In the genomic region with DNA sequence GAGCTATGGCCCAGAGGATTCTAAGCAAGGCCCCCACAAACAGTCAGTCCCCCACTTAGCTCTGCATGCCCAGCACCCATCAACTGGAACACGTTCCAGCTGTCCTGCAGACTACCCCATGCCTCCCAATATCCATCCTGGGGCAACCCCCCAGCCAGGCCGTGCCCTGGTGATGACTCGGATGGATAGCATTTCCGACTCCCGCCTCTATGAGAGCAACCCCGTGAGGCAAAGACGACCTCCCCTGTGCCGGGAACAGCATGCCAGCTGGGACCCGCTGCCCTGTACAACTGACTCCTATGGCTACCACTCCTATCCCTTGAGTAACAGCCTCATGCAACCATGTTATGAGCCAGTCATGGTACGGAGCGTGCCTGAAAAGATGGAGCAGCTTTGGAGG, we compare ENCODE assay signal across 27 cellular contexts.
"Had no signal": no experiment of that assay in that cellular context is flagged by ENCODE, and none has a peak within 500 bp of the region (broad histone marks: within the 10 kb centered on the region; RNA-seq: fewer than 3 reads in every experiment).

No MANE protein-coding gene starts in this region.

- ATAC-seq: activated naive CD4-positive, alpha-beta T cell treated with anti-CD3 and anti-CD28 coated beads, Interleukin-2, amount 50 U/mL, for 72 hours; activated naive CD8-positive, alpha-beta T cell treated with anti-CD3 and anti-CD28 coated beads, Interleukin-2, amount 50 U/mL, for 24 hours; activated T-cell treated with anti-CD3 and anti-CD28 coated beads, Interleukin-2, amount 50 U/mL, for 4 hours; body of pancreas; Right ventricle myocardium inferior; T-cell had no signal

- DNase-seq: activated B cell treated with CpG ODN at 0.5 μM for 24 hours; activated CD4-positive, alpha-beta T cell treated with anti-CD3 and anti-CD28 coated beads for 1 hour; activated CD4-positive, alpha-beta T cell treated with anti-CD3 and anti-CD28 coated beads, Interleukin-2, amount 10 ng/mL, durations not matched to agents 24 days and 14 days; activated CD4-positive, alpha-beta T cell treated with anti-CD3 and anti-CD28 coated beads, Interleukin-2, amount 50 U/mL, for 48 hours; activated CD8-positive, alpha-beta memory T cell treated with anti-CD3 and anti-CD28 coated beads for 24 hours; activated effector memory CD4-positive, alpha-beta T cell treated with anti-CD3 and anti-CD28 coated beads, Interleukin-2, amount 50 U/mL, for 16 hours; activated naive CD4-positive, alpha-beta T cell treated with Interleukin-2 at 50 U/mL for 16 hours; activated naive CD8-positive, alpha-beta T cell treated with anti-CD3 and anti-CD28 coated beads, Interleukin-2, amount 50 U/mL, for 24 hours; activated T-cell treated with anti-CD3 and anti-CD28 coated beads, Interleukin-2, amount 50 U/mL, for 4 hours; amniotic stem cell; body of pancreas; NCI-H1092; NCI-H1417; NCI-H1930; NCI-H2171; NCI-H2227 treated with DMSO at 0.1 percent for 48 hours; NCI-H526; NCI-H774; RPMI8226; T-cell; T-helper 2 cell; T1000 had no signal

- H3K4me3 ChIP-seq: ascending aorta, body of pancreas, SK-N-MC had no signal

- H3K27ac ChIP-seq: ascending aorta, body of pancreas, SK-N-MC had no signal

- FAIRE-seq: TTC549 had no signal
